19 cellular contexts compared by ENCODE assay signal in the genomic region with DNA sequence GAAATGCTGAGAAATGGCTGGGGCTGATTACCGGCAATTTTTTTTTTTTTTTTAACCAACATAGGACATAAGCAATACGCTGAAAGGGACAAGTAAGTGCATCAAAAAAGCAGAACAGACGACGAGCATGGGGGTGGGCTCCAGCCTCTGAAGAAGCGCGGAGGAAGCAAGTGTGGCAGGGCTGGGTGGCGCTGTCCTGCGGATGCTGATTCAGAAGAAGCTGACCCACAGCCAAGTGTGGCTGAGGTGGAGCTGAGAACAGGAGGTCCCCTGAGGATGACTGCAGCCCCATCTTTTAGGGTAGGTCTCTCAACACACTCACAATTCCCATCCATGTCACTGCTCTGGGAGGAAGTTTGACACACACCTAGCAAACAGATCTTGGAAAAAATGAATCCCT.
DNase-seq lines count a peak whose midpoint lies in the region; ATAC-seq and TF ChIP-seq lines count a peak whose summit lies in the region.
"Had no signal": no experiment of that assay in that cellular context is flagged by ENCODE, and none has a peak within 500 bp of the region (broad histone marks: within the 10 kb centered on the region; RNA-seq: fewer than 3 reads in every experiment).

No MANE protein-coding gene starts in this region.

- TF ChIP-seq POLR2A in IMR-90 (IDR thresholded peaks at IDR 0.05; ENCODE audit: low read depth, low read length) (no peak), esophagus muscularis mucosa (IDR thresholded peaks at IDR 0.05; ENCODE audit: low read depth) (no peak)

- H4K20me1 ChIP-seq in IMR-90 (ENCODE audit: insufficient read depth, low read length) (peaks cover 78% of the 10 kb centered on the region), mammary epithelial cell (ENCODE audit: insufficient read depth, low read length) (peaks cover 4% of the 10 kb centered on the region)

- H3K18ac ChIP-seq in IMR-90 (ENCODE audit: low read depth, low read length) = no peak overlapping the region; the same call in 1 of the 2 replicates

- H2AK5ac ChIP-seq in IMR-90 (ENCODE audit: low read depth, low read length) = peak overlapping the region; percentile 8; the same call in 1 of the 2 replicates

- peaks cover 63% of the 10 kb centered on the region for H3K4me1 Mint-ChIP-seq in nephron progenitor cell

- in situ Hi-C loops in IMR-90 (cut with MboI; ENCODE audit: low sequenced_read_pairs) (no loop called here), mammary epithelial cell (cut with MboI; ENCODE audit: low sequenced_read_pairs in 2 of 2) (no loop called here)

- DNase-seq in IMR-90 = no peak
- DNase-seq in esophagus muscularis mucosa (ENCODE audit: extremely low spot score) = no peak
- DNase-seq in nephron progenitor cell = no peak
- DNase-seq in left lobe of liver (ENCODE audit: low spot score) = no peak
- DNase-seq in mammary epithelial cell = no peak
- DNase-seq: DND-41; effector CD4-positive, alpha-beta T cell; NCI-H1436; NCI-H524 treated with DMSO at 0.1 percent for 48 hours; occipital lobe; stimulated activated CD4-positive, alpha-beta T cell treated with anti-CD3 and anti-CD28 coated beads, Interleukin-2, amount 100 ng/mL, for 24 hours; stimulated activated naive CD4-positive, alpha-beta T cell had no signal

- 78% methylated on average over 4 of the region's 8 CpGs; no CpG with 5 or more reads in 1 of the 2 experiments for WGBS in IMR-90 (ENCODE audit: extremely low coverage in 2 of 2, insufficient read length in 1 of 2), 2 experiments
- 80% methylated on average over 8 of the region's 8 CpGs for WGBS in esophagus muscularis mucosa
- WGBS in mammary epithelial cell (ENCODE audit: low coverage, missing lambda C conversion rate) = 95% methylated on average over 8 of the region's 8 CpGs

- H3K4me3 Mint-ChIP-seq in nephron progenitor cell = no peak overlapping the region
- H3K4me3 Mint-ChIP-seq: activated naive CD8-positive, alpha-beta T cell had no signal

- H3K14ac ChIP-seq in IMR-90 (replicated peaks; ENCODE audit: low read depth, low read length) = no peak overlapping the region

- H3K4me2 ChIP-seq in IMR-90 (ENCODE audit: low read depth, low read length) = no peak overlapping the region
- H3K4me2 ChIP-seq in mammary epithelial cell (ENCODE audit: insufficient read depth, low read depth, low read length) = no peak overlapping the region

- BruUV-seq in IMR-90 (replicated peaks; lab: Mats Ljungman, UMichigan) = no TSS peak
- no TSS peak for BruUV-seq in mammary epithelial cell (replicated peaks; lab: Mats Ljungman, UMichigan)

- peaks cover 56 to 89% of the 10 kb centered on the region in 2 experiments for H3K79me1 ChIP-seq in IMR-90 (ENCODE audit: low read depth in 1 of 2, low read length in 2 of 2)

- no peak overlapping the region for H3K56ac ChIP-seq in IMR-90 (ENCODE audit: extremely low read depth, insufficient read depth, low read length)

- H3K36me3 Mint-ChIP-seq in nephron progenitor cell (ENCODE audit: low read depth) = peaks cover 34% of the 10 kb centered on the region
- H3K36me3 Mint-ChIP-seq: activated naive CD8-positive, alpha-beta T cell had no signal

- TF ChIP-seq CTCF in IMR-90 (conservative IDR thresholded peaks at IDR 0.05; ENCODE audit: low read depth, low read length) (no peak), esophagus muscularis mucosa (IDR thresholded peaks at IDR 0.05) (no peak), nephron progenitor cell (IDR thresholded peaks at IDR 0.05) (no peak), mammary epithelial cell (conservative IDR thresholded peaks at IDR 0.05 in 1 of 2, IDR thresholded peaks at IDR 0.05 in 1 of 2; ENCODE audit: extremely low read depth in 1 of 2, insufficient read depth in 1 of 2, low read depth in 1 of 2, low read length in 2 of 2) (no peak)

- H4K5ac ChIP-seq in IMR-90 (ENCODE audit: low read depth, low read length) = no peak overlapping the region

- H3K9me1 ChIP-seq in IMR-90 (ENCODE audit: insufficient read depth, low read length) = peaks cover 63% of the 10 kb centered on the region

- H3K4me1 ChIP-seq in IMR-90 (ENCODE audit: control insufficient read depth, insufficient read depth, low read length) (peaks cover 39% of the 10 kb centered on the region), esophagus muscularis mucosa (peaks cover 62 to 91% (median 77%) of the 10 kb centered on the region in 4 donors), subcutaneous abdominal adipose tissue (ENCODE audit: control insufficient read depth in 5 of 5, insufficient read depth in 5 of 5, low read length in 5 of 5) (peaks cover 17 to 61% (median 48%) of the 10 kb centered on the region in 5 donors), mammary epithelial cell (ENCODE audit: insufficient read depth, low read length) (peaks cover 19% of the 10 kb centered on the region)

- intact Hi-C loops in IMR-90 (cut with micrococcal nuclease) (no loop called here), esophagus muscularis mucosa (cut with DNase I) (loop anchor here (5.0 kb wide), 1 partner anchor 52 kb away; no protein-coding TSS in a partner anchor), mammary epithelial cell (cut with micrococcal nuclease) (no loop called here)

- no peaks in the 10 kb centered on the region for H3K27me3 Mint-ChIP-seq in nephron progenitor cell (ENCODE audit: low read depth, poor library complexity)
- H3K27me3 Mint-ChIP-seq: activated naive CD8-positive, alpha-beta T cell had no signal

- no peaks in the 10 kb centered on the region for H3K9me3 Mint-ChIP-seq in nephron progenitor cell

- H2BK20ac ChIP-seq in IMR-90 (ENCODE audit: low read depth, low read length) = no peak overlapping the region

- H2BK120ac ChIP-seq in IMR-90 (ENCODE audit: low read depth, low read length) = no peak overlapping the region

- peaks cover 15% of the 10 kb centered on the region for H3K36me3 ChIP-seq in IMR-90 (ENCODE audit: control insufficient read depth, insufficient read depth, low read length)
- H3K36me3 ChIP-seq in esophagus muscularis mucosa = peaks cover 0 to 4% (median 0%) of the 10 kb centered on the region in 4 donors
- H3K36me3 ChIP-seq in subcutaneous abdominal adipose tissue (ENCODE audit: control insufficient read depth in 5 of 5, insufficient read depth in 5 of 5, low read length in 5 of 5) = peaks cover 0 to 2% (median 0%) of the 10 kb centered on the region in 5 donors
- H3K36me3 ChIP-seq in mammary epithelial cell (ENCODE audit: insufficient read depth, low read length) = no peaks in the 10 kb centered on the region
- H3K36me3 ChIP-seq: tibial nerve had no signal

- H3K4me3 ChIP-seq in IMR-90 (ENCODE audit: insufficient read depth, low read depth, low read length) (no peak overlapping the region), esophagus muscularis mucosa (no peak overlapping the region), subcutaneous abdominal adipose tissue (ENCODE audit: low read depth in 1 of 5, low read length in 5 of 5) (no peak overlapping the region), mammary epithelial cell (replicated peaks in 1 of 3; ENCODE audit: insufficient read depth in 1 of 3, low read depth in 2 of 3, low read length in 3 of 3) (no peak overlapping the region)
- H3K4me3 ChIP-seq: left lung, tibial nerve had no signal

- H3K9me3 ChIP-seq in IMR-90 (ENCODE audit: control insufficient read depth, insufficient read depth, low read length) (no peaks in the 10 kb centered on the region), esophagus muscularis mucosa (no peaks in the 10 kb centered on the region), subcutaneous abdominal adipose tissue (ENCODE audit: control insufficient read depth in 5 of 5, low read length in 5 of 5) (no peaks in the 10 kb centered on the region), mammary epithelial cell (replicated peaks; ENCODE audit: insufficient read depth, low read length) (no peaks in the 10 kb centered on the region)
- H3K9me3 ChIP-seq: left lung, tibial nerve had no signal

- peaks cover 97% of the 10 kb centered on the region for H3K79me2 ChIP-seq in mammary epithelial cell (ENCODE audit: insufficient read depth, low read length)

- dilution Hi-C loops in IMR-90 (cut with HindIII; ENCODE audit: low sequenced_read_pairs, unreplicated experiment) (no loop called here), mammary epithelial cell (cut with HindIII; ENCODE audit: low sequenced_read_pairs) (loop anchor here (5.0 kb wide), 1 partner anchor 52 kb away; no protein-coding TSS in a partner anchor)

- H4K91ac ChIP-seq in IMR-90 (ENCODE audit: insufficient read depth, low read depth, low read length) = no peak overlapping the region

- H3K27me3 ChIP-seq in IMR-90 (ENCODE audit: control insufficient read depth, insufficient read depth, low read length) (no peaks in the 10 kb centered on the region), esophagus muscularis mucosa (no peaks in the 10 kb centered on the region), subcutaneous abdominal adipose tissue (ENCODE audit: control insufficient read depth in 5 of 5, insufficient read depth in 4 of 5, low read length in 5 of 5) (no peaks in the 10 kb centered on the region), mammary epithelial cell (ENCODE audit: insufficient read depth, low read length) (no peaks in the 10 kb centered on the region)
- H3K27me3 ChIP-seq: left lung, tibial nerve had no signal

- H3K23ac ChIP-seq in IMR-90 (ENCODE audit: low read depth, low read length) = 0 out of 2 replicates have a peak overlapping the region, but pooled peaks have one; percentile 31

- POLR2A ChIA-PET in IMR-90 (lab: Charles Lee; ENCODE audit: unreplicated experiment) = no interaction called here

- TF ChIP-seq RAD21 in IMR-90 (IDR thresholded peaks at IDR 0.05; ENCODE audit: low read length) = no peak

- no peak overlapping the region for H2BK5ac ChIP-seq in IMR-90 (ENCODE audit: low read depth, low read length, poor library complexity, severe bottlenecking)

- H3K27ac Mint-ChIP-seq in nephron progenitor cell = peak overlapping the region; percentile 93
- H3K27ac Mint-ChIP-seq: activated naive CD8-positive, alpha-beta T cell had no signal

- no peak overlapping the region; the same call in 1 of the 2 replicates for H3K4ac ChIP-seq in IMR-90 (ENCODE audit: low read depth, low read length)

- no peak overlapping the region for H4K8ac ChIP-seq in IMR-90 (ENCODE audit: low read depth in 2 of 2, low read length in 2 of 2)

- no peak overlapping the region for H2AFZ ChIP-seq in IMR-90 (replicated peaks; ENCODE audit: low read length, poor library complexity)
- H2AFZ ChIP-seq in mammary epithelial cell (ENCODE audit: low read depth, low read length) = no peak overlapping the region

- H2BK15ac ChIP-seq in IMR-90 (ENCODE audit: low read depth, low read length) = no peak overlapping the region

- H2AK9ac ChIP-seq in IMR-90 (replicated peaks; ENCODE audit: low read depth, low read length, poor library complexity) = no peak overlapping the region

- no peak for ATAC-seq in IMR-90 (ENCODE audit: low read depth)
- no peak for ATAC-seq in GM19035 (IDR thresholded peaks at IDR 0.05; ENCODE audit: unreplicated experiment)
- no peak for ATAC-seq in left lobe of liver
- ATAC-seq in GM18909 (IDR thresholded peaks at IDR 0.05; ENCODE audit: poor library complexity, unreplicated experiment) = no peak
- ATAC-seq: HepG2, left lung had no signal

- H3K27ac ChIP-seq in IMR-90 (ENCODE audit: insufficient read depth, low read length) (no peak overlapping the region; the same call in 1 of the 2 replicates), esophagus muscularis mucosa (replicated peaks in 1 of 4) (peak overlapping the region; percentile 81 to 87 (median 84)), subcutaneous abdominal adipose tissue (ENCODE audit: low read depth, low read length) (peak overlapping the region; percentile 61), mammary epithelial cell (ENCODE audit: insufficient read depth, low read depth, low read length) (no peak overlapping the region)

- no peak for TF ChIP-seq EP300 in esophagus muscularis mucosa (IDR thresholded peaks at IDR 0.05)

- H3K9ac ChIP-seq in IMR-90 (ENCODE audit: low read depth, low read length) (no peak overlapping the region), subcutaneous abdominal adipose tissue (ENCODE audit: low read length in 5 of 5) (no peak overlapping the region), mammary epithelial cell (ENCODE audit: insufficient read depth, low read length) (no peak overlapping the region)

- CTCF ChIA-PET in IMR-90 (lab: Yijun Ruan, JAX) (interaction anchor here (0.7 kb wide), 1 partner anchor 13 kb away, joined by 3 read pairs; no protein-coding TSS in a partner anchor), mammary epithelial cell (lab: Charles Lee; ENCODE audit: low non-redundant PET) (no interaction called here)

Comparison
In these comparisons a context has a peak if more than half of its experiments do, and no peak if none do; other contexts are left out.
1. H3K27ac ChIP-seq: peak in esophagus muscularis mucosa (4 of 4) and subcutaneous abdominal adipose tissue (single experiment); none in IMR-90 (single experiment) and mammary epithelial cell (single experiment).